1 cellular context compared by ENCODE assay signal in genomic region chr10:93893646-93894515, GRCh38.
TF ChIP-seq lines count a peak whose summit lies in the region.

SLC35G1 (plus strand) TSS chr10:93893978; CDS start chr10:93894034, 56 bp downstream.

TF ChIP-seq in GM12878, 131 proteins besides CTCF, POLR2A, EP300 and RAD21 (continued from another document and continues in another):
- peak; percentile 86; the same call in 1 of the 2 replicates for TF ChIP-seq NKRF (conservative IDR thresholded peaks at IDR 0.05)
- TF ChIP-seq ZBTB33 (IDR thresholded peaks at IDR 0.05) = no peak
- TF ChIP-seq IKZF1 (conservative IDR thresholded peaks at IDR 0.05) = peak; percentile 89
- peak; percentile 66 for TF ChIP-seq MAX (IDR thresholded peaks at IDR 0.05; ENCODE audit: low read depth, low read length)
- 0 out of 3 replicates have a peak, but pooled peaks have one; percentile 57 for TF ChIP-seq POU2F2 (IDR thresholded peaks at IDR 0.05; ENCODE audit: borderline replicate concordance, low read depth, low read length)
- TF ChIP-seq BCLAF1 (IDR thresholded peaks at IDR 0.05) = no peak
- TF ChIP-seq LARP7 (IDR thresholded peaks at IDR 0.05) = peak; percentile 81
- peak; percentile 50; the same call in 1 of the 2 replicates for TF ChIP-seq ELK1 (IDR thresholded peaks at IDR 0.05; ENCODE audit: low read depth, low read length)
- peak; percentile 45; the same call in 1 of the 2 replicates for TF ChIP-seq RUNX3 (IDR thresholded peaks at IDR 0.05; ENCODE audit: low read length)
- TF ChIP-seq IRF3 (IDR thresholded peaks at IDR 0.05) = no peak
- TF ChIP-seq CHD2 (IDR thresholded peaks at IDR 0.05; ENCODE audit: borderline replicate concordance, low read depth, low read length) = 0 out of 2 replicates have a peak, but pooled peaks have one; percentile 22
- TF ChIP-seq BHLHE40 (IDR thresholded peaks at IDR 0.05; ENCODE audit: borderline replicate concordance in 1 of 2, low read depth in 2 of 2, low read length in 1 of 2) = peak; percentile 28 to 89; a peak in 2 of 4 replicates
- 0 out of 3 replicates have a peak, but pooled peaks of 1 of the 2 experiments have one; percentile 7 for TF ChIP-seq EGR1 (IDR thresholded peaks at IDR 0.05; ENCODE audit: borderline replicate concordance in 1 of 2, low read depth in 2 of 2, low read length in 2 of 2)
- peak; percentile 21 for TF ChIP-seq KLF5 (IDR thresholded peaks at IDR 0.05; ENCODE audit: partially characterized antibody)
- peak; percentile 8 for TF ChIP-seq PBX3 (IDR thresholded peaks at IDR 0.05; ENCODE audit: insufficient replicate concordance, low read depth, low read length)
- peak; percentile 82 for TF ChIP-seq POLR2AphosphoS5 (IDR thresholded peaks at IDR 0.05; ENCODE audit: low read length)
- no peak for TF ChIP-seq E2F4 (IDR thresholded peaks at IDR 0.05; ENCODE audit: low read depth, low read length)
- TF ChIP-seq NR2F1 (conservative IDR thresholded peaks at IDR 0.05) = peak; percentile 85
- peak; percentile 66; the same call in 1 of the 2 replicates for TF ChIP-seq PKNOX1 (IDR thresholded peaks at IDR 0.05)
- TF ChIP-seq ZNF24 (IDR thresholded peaks at IDR 0.05) = 0 out of 2 replicates have a peak, but pooled peaks have one; percentile 60
- no peak for TF ChIP-seq ATF2 (IDR thresholded peaks at IDR 0.05; ENCODE audit: low read length)
- 0 out of 4 replicates have a peak, but pooled peaks of 1 of the 2 experiments have one; percentile 12 for TF ChIP-seq IKZF2 (IDR thresholded peaks at IDR 0.05)
- TF ChIP-seq ZNF274 (IDR thresholded peaks at IDR 0.05; ENCODE audit: insufficient read depth, insufficient read length) = no peak
- no peak; the same call in 1 of the 2 replicates for TF ChIP-seq SIN3A (IDR thresholded peaks at IDR 0.05; ENCODE audit: low read depth, low read length)
- TF ChIP-seq SIX5 (IDR thresholded peaks at IDR 0.05; ENCODE audit: low read depth, low read length, severe bottlenecking) = no peak
- TF ChIP-seq ZNF207 (IDR thresholded peaks at IDR 0.05; ENCODE audit: borderline replicate concordance) = 0 out of 2 replicates have a peak, but pooled peaks have one; percentile 45
- no peak; the same call in 1 of the 2 replicates for TF ChIP-seq STAT1 (conservative IDR thresholded peaks at IDR 0.05)
- peak; percentile 93 for TF ChIP-seq SMARCA5 (IDR thresholded peaks at IDR 0.05)
- TF ChIP-seq ZNF687 (IDR thresholded peaks at IDR 0.05) = peak; percentile 94
- TF ChIP-seq HDGF (IDR thresholded peaks at IDR 0.05) = 0 out of 2 replicates have a peak, but pooled peaks have one; percentile 54
- TF ChIP-seq NRF1 (conservative IDR thresholded peaks at IDR 0.05; ENCODE audit: low read depth, low read length) = peak; percentile 71
- TF ChIP-seq MEF2B (IDR thresholded peaks at IDR 0.05; ENCODE audit: partially characterized antibody, poor library complexity, severe bottlenecking) = peak; percentile 57
- 0 out of 2 replicates have a peak, but pooled peaks have one; percentile 13 for TF ChIP-seq ZSCAN29 (IDR thresholded peaks at IDR 0.05)
- peak; percentile 40; the same call in 1 of the 2 replicates for TF ChIP-seq MXI1 (IDR thresholded peaks at IDR 0.05; ENCODE audit: low read depth, low read length)
- TF ChIP-seq ZNF217 (IDR thresholded peaks at IDR 0.05) = 0 out of 2 replicates have a peak, but pooled peaks have one; percentile 60
- TF ChIP-seq PAX8 (IDR thresholded peaks at IDR 0.05) = no peak
- peak; percentile 82 for TF ChIP-seq BACH1 (IDR thresholded peaks at IDR 0.05; ENCODE audit: borderline replicate concordance)
